In the genomic region with DNA sequence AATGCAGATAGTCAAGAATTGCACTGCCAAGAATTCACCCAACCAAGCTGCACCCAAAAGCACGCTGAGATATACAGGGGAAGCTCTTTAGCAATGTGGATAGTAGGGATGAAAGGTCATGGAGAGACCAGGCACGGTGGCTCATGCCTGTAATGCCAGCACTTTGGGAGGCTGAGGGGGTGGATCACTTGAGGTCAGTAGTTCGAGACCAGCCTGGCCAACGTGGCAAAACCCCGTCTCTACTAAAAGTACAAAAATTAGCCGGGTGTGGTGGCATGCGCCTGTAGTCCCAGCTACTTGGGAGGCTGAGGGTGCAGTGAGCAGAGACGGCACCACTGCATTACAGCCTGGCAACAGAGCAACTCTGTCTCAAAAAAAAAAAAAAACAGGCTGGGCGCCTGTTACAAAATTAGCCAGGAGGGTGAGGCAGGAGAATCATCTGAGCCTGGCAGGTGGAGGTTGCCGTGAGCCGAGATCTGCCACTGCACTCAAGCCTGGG, we compare ENCODE assay signal across 13 cellular contexts. TPM values are rescaled to one million over a fixed set of nuclear protein-coding genes. Genes with fewer than 3 reads are reported as not detected.
DNase-seq lines count a peak whose midpoint lies in the region; ATAC-seq and TF ChIP-seq lines count a peak whose summit lies in the region.
"Not testable (repeated sequence)": the region's sequence is repeated elsewhere in the genome, so short reads cannot be mapped to it uniquely, and the experiment has no call there.
"Had no signal": no experiment of that assay in that cellular context is flagged by ENCODE, and none has a peak within 500 bp of the region (broad histone marks: within the 10 kb centered on the region; RNA-seq: fewer than 3 reads in every experiment).

No MANE protein-coding gene starts in this region.

- not testable (repeated sequence) for TF ChIP-seq CTCF in endodermal cell (conservative IDR thresholded peaks at IDR 0.05); gastrocnemius medialis (IDR thresholded peaks at IDR 0.05 in 4 of 5, conservative IDR thresholded peaks at IDR 0.05 in 1 of 5)

- H3K4ac ChIP-seq in mesendoderm (ENCODE audit: low read depth, low read length), result not testable (repeated sequence)

- not testable (repeated sequence) for TF ChIP-seq POLR2A in gastrocnemius medialis (IDR thresholded peaks at IDR 0.05)

- DNase-seq in DMS53 treated with DMSO at 0.1 percent for 48 hours (lab: John Stamatoyannopoulos, UW; ENCODE audit: unreplicated experiment), result peak; percentile 22
- DNase-seq in NAMALWA (ENCODE audit: low spot score), result peak; percentile 49
- DNase-seq in SHP77 (lab: John Stamatoyannopoulos, UW), result peak; percentile 22 to 38
- not testable (repeated sequence) for DNase-seq in endodermal cell, left ventricle myocardium superior, mesendoderm, gastrocnemius medialis

- H3K36me3 Mint-ChIP-seq in endodermal cell (ENCODE audit: low read depth), result peaks cover 41% of the 10 kb centered on the region

- H2BK5ac ChIP-seq in mesendoderm (ENCODE audit: low read length), result not testable (repeated sequence)

- H3K56ac ChIP-seq in mesendoderm (ENCODE audit: low read length), result not testable (repeated sequence)

- H4K8ac ChIP-seq in mesendoderm (ENCODE audit: low read depth, low read length), result not testable (repeated sequence)

- not testable (repeated sequence) for H3K9me3 ChIP-seq in endodermal cell (ENCODE audit: control insufficient read depth, low read length); gastrocnemius medialis

- peaks cover 24% of the 10 kb centered on the region for H3K4me1 Mint-ChIP-seq in endodermal cell

- not testable (repeated sequence) for H2BK15ac ChIP-seq in mesendoderm (replicated peaks; ENCODE audit: low read depth)

- not testable (repeated sequence) for H3K23ac ChIP-seq in mesendoderm (ENCODE audit: low read length)

- not testable (repeated sequence) for H3K4me3 ChIP-seq in endodermal cell (ENCODE audit: low read length); mesendoderm (ENCODE audit: low read length); gastrocnemius medialis

- in situ Hi-C loops in gastrocnemius medialis (cut with MboI; ENCODE audit: low sequenced_read_pairs in 4 of 4), result not testable (repeated sequence)

- not testable (repeated sequence) for H3K4me1 ChIP-seq in endodermal cell (ENCODE audit: control insufficient read depth, insufficient read depth, low read length); mesendoderm (ENCODE audit: control insufficient read depth, low read depth, low read length); gastrocnemius medialis

- not testable (repeated sequence) for H3K27ac ChIP-seq in endodermal cell (ENCODE audit: low read depth, low read length); mesendoderm (ENCODE audit: low read depth, low read length)
- H3K27ac ChIP-seq in gastrocnemius medialis, result peak overlapping the region in 3 of 4 donors; percentile 28 to 38 (median 34)

- H3K27me3 Mint-ChIP-seq in endodermal cell (ENCODE audit: insufficient read depth), result not testable (repeated sequence)

- peak; percentile 57 for ATAC-seq in left ventricle myocardium superior
- ATAC-seq in gastrocnemius medialis, result not testable (repeated sequence)

- not testable (repeated sequence) for H2AK5ac ChIP-seq in mesendoderm (ENCODE audit: low read length)

- not testable (repeated sequence) for H2BK120ac ChIP-seq in mesendoderm (ENCODE audit: low read depth, low read length)

- H3K18ac ChIP-seq in mesendoderm (ENCODE audit: low read length), result peak overlapping the region; percentile 28

- not testable (repeated sequence) for H3K9ac ChIP-seq in endodermal cell (ENCODE audit: extremely low read depth, low read length, poor library complexity, severe bottlenecking); mesendoderm (ENCODE audit: low read length)

- H3K4me2 ChIP-seq in mesendoderm (ENCODE audit: low read length), result not testable (repeated sequence)

- H3K79me1 ChIP-seq in mesendoderm (ENCODE audit: low read length), result not testable (repeated sequence)

- WGBS in endodermal cell (ENCODE audit: insufficient coverage in 1 of 2, insufficient read length in 1 of 2), 2 experiments, result 88 to 89% methylated on average over 8 to 11 of the region's 11 CpGs
- no CpG with 5 or more reads among the region's 11 CpGs for WGBS in mesendoderm (ENCODE audit: extremely low coverage, insufficient coverage, low lambda C conversion rate)

- H3K27ac Mint-ChIP-seq in endodermal cell, result peak overlapping the region; percentile 59

- H3K27me3 ChIP-seq in endodermal cell (ENCODE audit: control insufficient read depth, insufficient read depth, low read length, poor library complexity, severe bottlenecking); mesendoderm (ENCODE audit: insufficient read depth, low read length, poor library complexity); gastrocnemius medialis: not testable (repeated sequence)

- not testable (repeated sequence) for H3K79me2 ChIP-seq in mesendoderm (ENCODE audit: control insufficient read depth, insufficient read depth, low read length)

- intact Hi-C loops in left ventricle myocardium superior (cut with micrococcal nuclease); gastrocnemius medialis (cut with DNase I; ENCODE audit: low total_unique reads): not testable (repeated sequence)

- H3K36me3 ChIP-seq in endodermal cell (ENCODE audit: control insufficient read depth, insufficient read depth, low read length), result peaks cover 11% of the 10 kb centered on the region
- H3K36me3 ChIP-seq in mesendoderm (ENCODE audit: control insufficient read depth, insufficient read depth, low read length); gastrocnemius medialis: not testable (repeated sequence)

- H3K4me3 Mint-ChIP-seq in endodermal cell, result not testable (repeated sequence)

- not testable (repeated sequence) for H3K9me3 Mint-ChIP-seq in endodermal cell

- H4K5ac ChIP-seq in mesendoderm (ENCODE audit: low read length), result not testable (repeated sequence)

RNA-seq across cellular contexts. Expression of gene COMMD7, which starts 34.2 kb away (rescaled TPM):
- 10 to 100 TPM; 21.2 to 49.2 TPM for total RNA-seq in endodermal cell
- polyA plus RNA-seq in endodermal cell (2013, experiment 1 of 2), result 43.4 TPM
- polyA plus RNA-seq in endodermal cell (2013, experiment 2 of 2), result 41.9 TPM
- total RNA-seq in left ventricle myocardium superior, result 48.4 TPM
- polyA plus RNA-seq in mesendoderm (2013, experiment 1 of 2), result 70.1 TPM
- 71.1 TPM for polyA plus RNA-seq in mesendoderm (2013, experiment 2 of 2)
- 10 to 100 TPM; 12.2 to 22.6 (median 15.8) TPM for total RNA-seq in gastrocnemius medialis

RNA-seq across cellular contexts. Expression of gene C20orf203, which starts 35.3 kb away (rescaled TPM):
- total RNA-seq in endodermal cell, result under 1 TPM; 0.18 to 0.24 TPM
- polyA plus RNA-seq in endodermal cell (2013, experiment 1 of 2), result 0.28 TPM
- polyA plus RNA-seq in endodermal cell (2013, experiment 2 of 2), result 0.41 TPM
- total RNA-seq in left ventricle myocardium superior, result not detected
- not detected for polyA plus RNA-seq in mesendoderm (2013, experiment 1 of 2)
- not detected for polyA plus RNA-seq in mesendoderm (2013, experiment 2 of 2)
- not detected for total RNA-seq in gastrocnemius medialis
- total RNA-seq: CD8-positive, alpha-beta memory T cell; G401; H1; PC-3; SK-MEL-5 had no signal
- polyA plus RNA-seq: A549; CD8-positive, alpha-beta memory T cell had no signal

RNA-seq across cellular contexts. Expression of gene DNMT3B, which starts 53.1 kb away (rescaled TPM):
- total RNA-seq in endodermal cell (100 to 1,000 TPM in 1 of 2 donors, 10 to 100 TPM in 1; 82.1 to 283 TPM), left ventricle myocardium superior (0.50 TPM), gastrocnemius medialis (under 1 TPM; 0.20 to 0.39 (median 0.30) TPM)
- 68.5 TPM for polyA plus RNA-seq in endodermal cell (2013, experiment 1 of 2)
- 50.5 TPM for polyA plus RNA-seq in endodermal cell (2013, experiment 2 of 2)
- polyA plus RNA-seq in mesendoderm (2013, experiment 1 of 2), result 290 TPM
- 289 TPM for polyA plus RNA-seq in mesendoderm (2013, experiment 2 of 2)

Comparison
In these comparisons a context has a peak if more than half of its experiments do, and no peak if none do; other contexts are left out.
1. RNA of gene DNMT3B, which starts 53.1 kb away (total RNA-seq): 82.1 to 283 TPM in endodermal cell; 0.50 TPM in left ventricle myocardium superior (single experiment) and 0.20 to 0.39 TPM in gastrocnemius medialis; every median in the first group is over 10 times any median in the second.